Comparison of ENCODE assay signal across 2 cellular contexts in genomic region chrX:115892787-115893671, GRCh38.
TF ChIP-seq lines count a peak whose summit lies in the region.

No MANE protein-coding gene starts in this region.

TF ChIP-seq in K562, 482 proteins besides CTCF, POLR2A, EP300 and RAD21 (continued from another document and continues in another):
- no peak for TF ChIP-seq HINFP (tag; conservative IDR thresholded peaks at IDR 0.05; ENCODE audit: low read depth)
- 0 out of 4 replicates have a peak, but pooled peaks of 1 of the 2 experiments have one; percentile 7 for TF ChIP-seq TBL1XR1 (IDR thresholded peaks at IDR 0.05; ENCODE audit: low read length in 2 of 2)
- TF ChIP-seq, protein P1, sequence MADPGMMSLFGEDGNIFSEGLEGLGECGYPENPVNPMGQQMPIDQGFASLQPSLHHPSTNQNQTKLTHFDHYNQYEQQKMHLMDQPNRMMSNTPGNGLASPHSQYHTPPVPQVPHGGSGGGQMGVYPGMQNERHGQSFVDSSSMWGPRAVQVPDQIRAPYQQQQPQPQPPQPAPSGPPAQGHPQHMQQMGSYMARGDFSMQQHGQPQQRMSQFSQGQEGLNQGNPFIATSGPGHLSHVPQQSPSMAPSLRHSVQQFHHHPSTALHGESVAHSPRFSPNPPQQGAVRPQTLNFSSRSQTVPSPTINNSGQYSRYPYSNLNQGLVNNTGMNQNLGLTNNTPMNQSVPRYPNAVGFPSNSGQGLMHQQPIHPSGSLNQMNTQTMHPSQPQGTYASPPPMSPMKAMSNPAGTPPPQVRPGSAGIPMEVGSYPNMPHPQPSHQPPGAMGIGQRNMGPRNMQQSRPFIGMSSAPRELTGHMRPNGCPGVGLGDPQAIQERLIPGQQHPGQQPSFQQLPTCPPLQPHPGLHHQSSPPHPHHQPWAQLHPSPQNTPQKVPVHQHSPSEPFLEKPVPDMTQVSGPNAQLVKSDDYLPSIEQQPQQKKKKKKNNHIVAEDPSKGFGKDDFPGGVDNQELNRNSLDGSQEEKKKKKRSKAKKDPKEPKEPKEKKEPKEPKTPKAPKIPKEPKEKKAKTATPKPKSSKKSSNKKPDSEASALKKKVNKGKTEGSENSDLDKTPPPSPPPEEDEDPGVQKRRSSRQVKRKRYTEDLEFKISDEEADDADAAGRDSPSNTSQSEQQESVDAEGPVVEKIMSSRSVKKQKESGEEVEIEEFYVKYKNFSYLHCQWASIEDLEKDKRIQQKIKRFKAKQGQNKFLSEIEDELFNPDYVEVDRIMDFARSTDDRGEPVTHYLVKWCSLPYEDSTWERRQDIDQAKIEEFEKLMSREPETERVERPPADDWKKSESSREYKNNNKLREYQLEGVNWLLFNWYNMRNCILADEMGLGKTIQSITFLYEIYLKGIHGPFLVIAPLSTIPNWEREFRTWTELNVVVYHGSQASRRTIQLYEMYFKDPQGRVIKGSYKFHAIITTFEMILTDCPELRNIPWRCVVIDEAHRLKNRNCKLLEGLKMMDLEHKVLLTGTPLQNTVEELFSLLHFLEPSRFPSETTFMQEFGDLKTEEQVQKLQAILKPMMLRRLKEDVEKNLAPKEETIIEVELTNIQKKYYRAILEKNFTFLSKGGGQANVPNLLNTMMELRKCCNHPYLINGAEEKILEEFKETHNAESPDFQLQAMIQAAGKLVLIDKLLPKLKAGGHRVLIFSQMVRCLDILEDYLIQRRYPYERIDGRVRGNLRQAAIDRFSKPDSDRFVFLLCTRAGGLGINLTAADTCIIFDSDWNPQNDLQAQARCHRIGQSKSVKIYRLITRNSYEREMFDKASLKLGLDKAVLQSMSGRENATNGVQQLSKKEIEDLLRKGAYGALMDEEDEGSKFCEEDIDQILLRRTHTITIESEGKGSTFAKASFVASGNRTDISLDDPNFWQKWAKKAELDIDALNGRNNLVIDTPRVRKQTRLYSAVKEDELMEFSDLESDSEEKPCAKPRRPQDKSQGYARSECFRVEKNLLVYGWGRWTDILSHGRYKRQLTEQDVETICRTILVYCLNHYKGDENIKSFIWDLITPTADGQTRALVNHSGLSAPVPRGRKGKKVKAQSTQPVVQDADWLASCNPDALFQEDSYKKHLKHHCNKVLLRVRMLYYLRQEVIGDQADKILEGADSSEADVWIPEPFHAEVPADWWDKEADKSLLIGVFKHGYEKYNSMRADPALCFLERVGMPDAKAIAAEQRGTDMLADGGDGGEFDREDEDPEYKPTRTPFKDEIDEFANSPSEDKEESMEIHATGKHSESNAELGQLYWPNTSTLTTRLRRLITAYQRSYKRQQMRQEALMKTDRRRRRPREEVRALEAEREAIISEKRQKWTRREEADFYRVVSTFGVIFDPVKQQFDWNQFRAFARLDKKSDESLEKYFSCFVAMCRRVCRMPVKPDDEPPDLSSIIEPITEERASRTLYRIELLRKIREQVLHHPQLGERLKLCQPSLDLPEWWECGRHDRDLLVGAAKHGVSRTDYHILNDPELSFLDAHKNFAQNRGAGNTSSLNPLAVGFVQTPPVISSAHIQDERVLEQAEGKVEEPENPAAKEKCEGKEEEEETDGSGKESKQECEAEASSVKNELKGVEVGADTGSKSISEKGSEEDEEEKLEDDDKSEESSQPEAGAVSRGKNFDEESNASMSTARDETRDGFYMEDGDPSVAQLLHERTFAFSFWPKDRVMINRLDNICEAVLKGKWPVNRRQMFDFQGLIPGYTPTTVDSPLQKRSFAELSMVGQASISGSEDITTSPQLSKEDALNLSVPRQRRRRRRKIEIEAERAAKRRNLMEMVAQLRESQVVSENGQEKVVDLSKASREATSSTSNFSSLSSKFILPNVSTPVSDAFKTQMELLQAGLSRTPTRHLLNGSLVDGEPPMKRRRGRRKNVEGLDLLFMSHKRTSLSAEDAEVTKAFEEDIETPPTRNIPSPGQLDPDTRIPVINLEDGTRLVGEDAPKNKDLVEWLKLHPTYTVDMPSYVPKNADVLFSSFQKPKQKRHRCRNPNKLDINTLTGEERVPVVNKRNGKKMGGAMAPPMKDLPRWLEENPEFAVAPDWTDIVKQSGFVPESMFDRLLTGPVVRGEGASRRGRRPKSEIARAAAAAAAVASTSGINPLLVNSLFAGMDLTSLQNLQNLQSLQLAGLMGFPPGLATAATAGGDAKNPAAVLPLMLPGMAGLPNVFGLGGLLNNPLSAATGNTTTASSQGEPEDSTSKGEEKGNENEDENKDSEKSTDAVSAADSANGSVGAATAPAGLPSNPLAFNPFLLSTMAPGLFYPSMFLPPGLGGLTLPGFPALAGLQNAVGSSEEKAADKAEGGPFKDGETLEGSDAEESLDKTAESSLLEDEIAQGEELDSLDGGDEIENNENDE (IDR thresholded peaks at IDR 0.05; ENCODE audit: low read depth, low read length) = no peak
- no peak for TF ChIP-seq ZNF785 (CRISPR knock-in tag; IDR thresholded peaks at IDR 0.05)
- TF ChIP-seq SMARCE1 (IDR thresholded peaks at IDR 0.05) = no peak
- TF ChIP-seq NCOA1 (IDR thresholded peaks at IDR 0.05; ENCODE audit: low read depth) = no peak
- TF ChIP-seq MYC (IDR thresholded peaks at IDR 0.05; ENCODE audit: low read depth, low read length) = 0 out of 2 replicates have a peak, but pooled peaks have one; percentile 11
- TF ChIP-seq MYC (CRISPR knock-in tag; IDR thresholded peaks at IDR 0.05; ENCODE audit: borderline replicate concordance, low read depth) = no peak
- no peak for TF ChIP-seq HCFC1 (IDR thresholded peaks at IDR 0.05; ENCODE audit: low read depth, low read length)
- TF ChIP-seq MXI1 (IDR thresholded peaks at IDR 0.05; ENCODE audit: low read depth, low read length) = no peak
- TF ChIP-seq GABPB2 (CRISPR knock-in tag; conservative IDR thresholded peaks at IDR 0.05) = no peak
- 0 out of 2 replicates have a peak, but pooled peaks have one; percentile 5 for TF ChIP-seq CBFA2T3 (IDR thresholded peaks at IDR 0.05)
- TF ChIP-seq C11orf30 (IDR thresholded peaks at IDR 0.05; ENCODE audit: low read depth) = no peak
- no peak for TF ChIP-seq ZNF24 (IDR thresholded peaks at IDR 0.05)

TF ChIP-seq in HepG2, 621 proteins besides CTCF, POLR2A, EP300 and RAD21 (continued from another document and continues in another):
- TF ChIP-seq, protein P2, sequence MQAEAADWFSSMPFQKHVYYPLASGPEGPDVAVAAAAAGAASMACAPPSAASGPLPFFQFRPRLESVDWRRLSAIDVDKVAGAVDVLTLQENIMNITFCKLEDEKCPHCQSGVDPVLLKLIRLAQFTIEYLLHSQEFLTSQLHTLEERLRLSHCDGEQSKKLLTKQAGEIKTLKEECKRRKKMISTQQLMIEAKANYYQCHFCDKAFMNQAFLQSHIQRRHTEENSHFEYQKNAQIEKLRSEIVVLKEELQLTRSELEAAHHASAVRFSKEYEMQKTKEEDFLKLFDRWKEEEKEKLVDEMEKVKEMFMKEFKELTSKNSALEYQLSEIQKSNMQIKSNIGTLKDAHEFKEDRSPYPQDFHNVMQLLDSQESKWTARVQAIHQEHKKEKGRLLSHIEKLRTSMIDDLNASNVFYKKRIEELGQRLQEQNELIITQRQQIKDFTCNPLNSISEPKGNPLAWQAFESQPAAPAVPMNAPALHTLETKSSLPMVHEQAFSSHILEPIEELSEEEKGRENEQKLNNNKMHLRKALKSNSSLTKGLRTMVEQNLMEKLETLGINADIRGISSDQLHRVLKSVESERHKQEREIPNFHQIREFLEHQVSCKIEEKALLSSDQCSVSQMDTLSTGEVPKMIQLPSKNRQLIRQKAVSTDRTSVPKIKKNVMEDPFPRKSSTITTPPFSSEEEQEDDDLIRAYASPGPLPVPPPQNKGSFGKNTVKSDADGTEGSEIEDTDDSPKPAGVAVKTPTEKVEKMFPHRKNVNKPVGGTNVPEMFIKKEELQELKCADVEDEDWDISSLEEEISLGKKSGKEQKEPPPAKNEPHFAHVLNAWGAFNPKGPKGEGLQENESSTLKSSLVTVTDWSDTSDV (CRISPR knock-in tag; IDR thresholded peaks at IDR 0.05) = no peak
- TF ChIP-seq ZSCAN12 (CRISPR knock-in tag; IDR thresholded peaks at IDR 0.05) (no peak), NR3C1 (CRISPR knock-in tag; IDR thresholded peaks at IDR 0.05) (no peak), ZNF281 (CRISPR knock-in tag; IDR thresholded peaks at IDR 0.05; ENCODE audit: borderline replicate concordance) (peak; percentile 86), FUBP1 (CRISPR knock-in tag; IDR thresholded peaks at IDR 0.05; ENCODE audit: borderline replicate concordance) (no peak), KLF15 (CRISPR knock-in tag; IDR thresholded peaks at IDR 0.05; ENCODE audit: borderline replicate concordance) (no peak), TARDBP (CRISPR knock-in tag; IDR thresholded peaks at IDR 0.05) (peak; percentile 55; the same call in 1 of the 2 replicates), DMAP1 (CRISPR knock-in tag; IDR thresholded peaks at IDR 0.05) (0 out of 2 replicates have a peak, but pooled peaks have one; percentile 26), ZFP62 (CRISPR knock-in tag; IDR thresholded peaks at IDR 0.05) (no peak), KDM3A (CRISPR knock-in tag; IDR thresholded peaks at IDR 0.05; ENCODE audit: low read depth) (peak; percentile 100), MTF2 (CRISPR knock-in tag; IDR thresholded peaks at IDR 0.05; ENCODE audit: borderline replicate concordance) (no peak), ZNF567 (CRISPR knock-in tag; IDR thresholded peaks at IDR 0.05; ENCODE audit: borderline replicate concordance) (no peak), GATAD2A (CRISPR knock-in tag; IDR thresholded peaks at IDR 0.05) (peak; percentile 62), HMG20A (CRISPR knock-in tag; IDR thresholded peaks at IDR 0.05; ENCODE audit: borderline replicate concordance) (no peak), HDAC2 (CRISPR knock-in tag; IDR thresholded peaks at IDR 0.05) (peak; percentile 66; the same call in 1 of the 2 replicates), KAT8 (CRISPR knock-in tag; IDR thresholded peaks at IDR 0.05) (no peak), NR2F6 (IDR thresholded peaks at IDR 0.05) (0 out of 2 replicates have a peak, but pooled peaks have one; percentile 14), NR2F6 (CRISPR knock-in tag; IDR thresholded peaks at IDR 0.05) (peak; percentile 35; the same call in 1 of the 2 replicates), HOXA3 (CRISPR knock-in tag; IDR thresholded peaks at IDR 0.05) (peak; percentile 79; the same call in 1 of the 2 replicates), ZNF101 (CRISPR knock-in tag; IDR thresholded peaks at IDR 0.05; ENCODE audit: borderline replicate concordance, low read depth) (no peak)
- TF ChIP-seq, protein P3, sequence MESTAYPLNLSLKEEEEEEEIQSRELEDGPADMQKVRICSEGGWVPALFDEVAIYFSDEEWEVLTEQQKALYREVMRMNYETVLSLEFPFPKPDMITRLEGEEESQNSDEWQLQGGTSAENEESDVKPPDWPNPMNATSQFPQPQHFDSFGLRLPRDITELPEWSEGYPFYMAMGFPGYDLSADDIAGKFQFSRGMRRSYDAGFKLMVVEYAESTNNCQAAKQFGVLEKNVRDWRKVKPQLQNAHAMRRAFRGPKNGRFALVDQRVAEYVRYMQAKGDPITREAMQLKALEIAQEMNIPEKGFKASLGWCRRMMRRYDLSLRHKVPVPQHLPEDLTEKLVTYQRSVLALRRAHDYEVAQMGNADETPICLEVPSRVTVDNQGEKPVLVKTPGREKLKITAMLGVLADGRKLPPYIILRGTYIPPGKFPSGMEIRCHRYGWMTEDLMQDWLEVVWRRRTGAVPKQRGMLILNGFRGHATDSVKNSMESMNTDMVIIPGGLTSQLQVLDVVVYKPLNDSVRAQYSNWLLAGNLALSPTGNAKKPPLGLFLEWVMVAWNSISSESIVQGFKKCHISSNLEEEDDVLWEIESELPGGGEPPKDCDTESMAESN (CRISPR knock-in tag; conservative IDR thresholded peaks at IDR 0.05) = 0 out of 2 replicates have a peak, but pooled peaks have one; percentile 23
- TF ChIP-seq, protein P4, sequence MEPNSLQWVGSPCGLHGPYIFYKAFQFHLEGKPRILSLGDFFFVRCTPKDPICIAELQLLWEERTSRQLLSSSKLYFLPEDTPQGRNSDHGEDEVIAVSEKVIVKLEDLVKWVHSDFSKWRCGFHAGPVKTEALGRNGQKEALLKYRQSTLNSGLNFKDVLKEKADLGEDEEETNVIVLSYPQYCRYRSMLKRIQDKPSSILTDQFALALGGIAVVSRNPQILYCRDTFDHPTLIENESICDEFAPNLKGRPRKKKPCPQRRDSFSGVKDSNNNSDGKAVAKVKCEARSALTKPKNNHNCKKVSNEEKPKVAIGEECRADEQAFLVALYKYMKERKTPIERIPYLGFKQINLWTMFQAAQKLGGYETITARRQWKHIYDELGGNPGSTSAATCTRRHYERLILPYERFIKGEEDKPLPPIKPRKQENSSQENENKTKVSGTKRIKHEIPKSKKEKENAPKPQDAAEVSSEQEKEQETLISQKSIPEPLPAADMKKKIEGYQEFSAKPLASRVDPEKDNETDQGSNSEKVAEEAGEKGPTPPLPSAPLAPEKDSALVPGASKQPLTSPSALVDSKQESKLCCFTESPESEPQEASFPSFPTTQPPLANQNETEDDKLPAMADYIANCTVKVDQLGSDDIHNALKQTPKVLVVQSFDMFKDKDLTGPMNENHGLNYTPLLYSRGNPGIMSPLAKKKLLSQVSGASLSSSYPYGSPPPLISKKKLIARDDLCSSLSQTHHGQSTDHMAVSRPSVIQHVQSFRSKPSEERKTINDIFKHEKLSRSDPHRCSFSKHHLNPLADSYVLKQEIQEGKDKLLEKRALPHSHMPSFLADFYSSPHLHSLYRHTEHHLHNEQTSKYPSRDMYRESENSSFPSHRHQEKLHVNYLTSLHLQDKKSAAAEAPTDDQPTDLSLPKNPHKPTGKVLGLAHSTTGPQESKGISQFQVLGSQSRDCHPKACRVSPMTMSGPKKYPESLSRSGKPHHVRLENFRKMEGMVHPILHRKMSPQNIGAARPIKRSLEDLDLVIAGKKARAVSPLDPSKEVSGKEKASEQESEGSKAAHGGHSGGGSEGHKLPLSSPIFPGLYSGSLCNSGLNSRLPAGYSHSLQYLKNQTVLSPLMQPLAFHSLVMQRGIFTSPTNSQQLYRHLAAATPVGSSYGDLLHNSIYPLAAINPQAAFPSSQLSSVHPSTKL (CRISPR knock-in tag; IDR thresholded peaks at IDR 0.05) = peak; percentile 51; the same call in 1 of the 2 replicates
